In genomic region chr2:204695506-204695905, GRCh38 we compare ENCODE assay signal across 1 cellular context.
TF ChIP-seq lines count a peak whose summit lies in the region.

No MANE protein-coding gene starts in this region.

TF ChIP-seq in SK-N-SH, 30 proteins besides CTCF, POLR2A, EP300 and RAD21 (continued from another document):
- TF ChIP-seq IRF3 (IDR thresholded peaks at IDR 0.05; ENCODE audit: low read depth, low read length): no peak
- TF ChIP-seq MEF2A (IDR thresholded peaks at IDR 0.05; ENCODE audit: borderline replicate concordance, low read depth): no peak
- no peak for TF ChIP-seq FOXM1 (IDR thresholded peaks at IDR 0.05; ENCODE audit: low read depth)
- TF ChIP-seq NRF1 (IDR thresholded peaks at IDR 0.05; ENCODE audit: low read depth, low read length): no peak
- no peak for TF ChIP-seq PBX3 (IDR thresholded peaks at IDR 0.05)
- no peak for TF ChIP-seq ZBTB33 (IDR thresholded peaks at IDR 0.05; ENCODE audit: borderline replicate concordance, low read depth)
- no peak for TF ChIP-seq ELF1 (IDR thresholded peaks at IDR 0.05)
- TF ChIP-seq TCF12 (IDR thresholded peaks at IDR 0.05): no peak
- TF ChIP-seq GATA2 (CRISPR knock-in tag; IDR thresholded peaks at IDR 0.05): no peak
- no peak for TF ChIP-seq RCOR1 (IDR thresholded peaks at IDR 0.05; ENCODE audit: low read length)
- TF ChIP-seq GABPA (IDR thresholded peaks at IDR 0.05; ENCODE audit: low read depth): no peak
